ENCODE assay signal across 10 cellular contexts in the genomic region with DNA sequence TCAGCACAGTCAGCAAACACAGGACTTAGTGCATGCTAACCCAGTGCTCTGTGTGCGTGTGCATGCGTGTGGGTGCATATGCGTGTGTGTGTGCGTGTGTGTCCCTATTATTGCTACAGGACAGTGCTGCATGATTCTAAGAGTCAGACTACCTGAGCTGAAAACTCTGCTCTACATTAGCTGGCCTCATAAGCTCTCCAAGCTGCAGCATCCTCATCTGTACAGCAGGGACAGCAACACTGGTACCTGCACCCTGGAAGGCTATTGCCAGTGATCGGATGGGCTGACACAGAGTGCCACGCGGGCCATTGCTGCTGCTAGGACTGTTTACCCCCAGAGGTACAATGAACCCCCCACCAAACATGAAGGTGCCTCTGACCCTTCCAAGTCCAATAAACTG. TPM values are rescaled to one million over a fixed set of nuclear protein-coding genes. Genes with fewer than 3 reads are reported as not detected.
DNase-seq lines count a peak whose midpoint lies in the region; ATAC-seq and TF ChIP-seq lines count a peak whose summit lies in the region.
"Had no signal": no experiment of that assay in that cellular context is flagged by ENCODE, and none has a peak within 500 bp of the region (broad histone marks: within the 10 kb centered on the region; RNA-seq: fewer than 3 reads in every experiment).

No MANE protein-coding gene starts in this region.

- H3K9me3 ChIP-seq in esophagus muscularis mucosa (no peaks in the 10 kb centered on the region), ovary (no peaks in the 10 kb centered on the region)
- H3K9me3 ChIP-seq: spleen had no signal

- no peak for TF ChIP-seq EP300 in esophagus muscularis mucosa (IDR thresholded peaks at IDR 0.05)
- no peak for TF ChIP-seq EP300 in ovary (IDR thresholded peaks at IDR 0.05)

- DNase-seq in HS-27A (ENCODE audit: low read depth) (peak; percentile 30), esophagus muscularis mucosa (ENCODE audit: extremely low spot score) (no peak), ovary (no peak), DMS114 treated with DMSO at 0.1 percent for 48 hours (lab: John Stamatoyannopoulos, UW; ENCODE audit: unreplicated experiment) (no peak), NCI-H69 (lab: John Stamatoyannopoulos, UW) (no peak)
- DNase-seq: amygdala, spleen had no signal

- H3K27me3 ChIP-seq in esophagus muscularis mucosa = no peaks in the 10 kb centered on the region
- H3K27me3 ChIP-seq in ovary = no peaks in the 10 kb centered on the region

- no peaks in the 10 kb centered on the region for H3K36me3 ChIP-seq in esophagus muscularis mucosa
- H3K36me3 ChIP-seq in ovary = no peaks in the 10 kb centered on the region
- H3K36me3 ChIP-seq: spleen had no signal

- TF ChIP-seq CTCF in GM12874 (IDR thresholded peaks at IDR 0.05; ENCODE audit: insufficient read depth, low read depth, low read length) (peak; percentile 49; the same call in 1 of the 2 replicates), esophagus muscularis mucosa (IDR thresholded peaks at IDR 0.05) (peak in 1 of 3 experiments; percentile 36), ovary (IDR thresholded peaks at IDR 0.05) (no peak)

- TF ChIP-seq POLR2A in esophagus muscularis mucosa (IDR thresholded peaks at IDR 0.05; ENCODE audit: low read depth) (no peak), ovary (IDR thresholded peaks at IDR 0.05) (no peak)

- no peak for ATAC-seq in GM21528 (IDR thresholded peaks at IDR 0.05; ENCODE audit: low FRiP score, unreplicated experiment)
- no peak for ATAC-seq in HG03439 (IDR thresholded peaks at IDR 0.05; ENCODE audit: unreplicated experiment)

- H3K4me3 ChIP-seq in esophagus muscularis mucosa (peak overlapping the region; percentile 57 to 66 (median 60)), ovary (peak overlapping the region; percentile 44)

- intact Hi-C loops in esophagus muscularis mucosa (cut with DNase I) = no loop called here
- intact Hi-C loops in ovary (cut with DNase I) = no loop called here

- H3K4me1 ChIP-seq in esophagus muscularis mucosa (peaks cover 22 to 67% (median 63%) of the 10 kb centered on the region in 4 donors), ovary (ENCODE audit: insufficient read depth) (peaks cover 17% of the 10 kb centered on the region)

- WGBS in esophagus muscularis mucosa = 40% methylated on average over 1 of the region's 7 CpGs
- 13 to 51% (median 28%) methylated on average over 7 of the region's 7 CpGs for WGBS in ovary, 3 donors

- peak overlapping the region in 3 of 4 donors; percentile 75 to 84 (median 83) for H3K27ac ChIP-seq in esophagus muscularis mucosa (replicated peaks in 1 of 4)
- H3K27ac ChIP-seq in ovary = no peak overlapping the region

RNA-seq across cellular contexts. Expression of a gene that starts 1.2 kb away (rescaled TPM):
- total RNA-seq in esophagus muscularis mucosa (1 to 10 TPM; 2.3 to 6.0 (median 4.2) TPM), ovary (1 to 10 TPM; 2.9 to 9.8 (median 5.5) TPM)
- 1 to 10 TPM; 5.0 to 9.2 TPM for polyA plus RNA-seq in ovary

RNA-seq across cellular contexts. Expression of a gene that starts 45.6 kb away (rescaled TPM):
- total RNA-seq in esophagus muscularis mucosa (not detected), ovary (under 1 TPM in 1 of 7 donors, not detected in 6; 0.24 TPM)
- not detected for polyA plus RNA-seq in ovary
- total RNA-seq: spleen had no signal
- polyA plus RNA-seq: spleen had no signal

Comparison
In these comparisons a context has a peak if more than half of its experiments do, and no peak if none do; other contexts are left out.
1. H3K27ac ChIP-seq: peak in esophagus muscularis mucosa (3 of 4); none in ovary (0 of 2).